In genomic region chr2:108199726-108200125, GRCh38 we compare ENCODE assay signal across 1 cellular context.
TF ChIP-seq lines count a peak whose summit lies in the region.

No MANE protein-coding gene starts in this region.

TF ChIP-seq in IMR-90, 13 proteins besides CTCF, POLR2A, EP300 and RAD21 (continued from another document):
- TF ChIP-seq, protein P1, sequence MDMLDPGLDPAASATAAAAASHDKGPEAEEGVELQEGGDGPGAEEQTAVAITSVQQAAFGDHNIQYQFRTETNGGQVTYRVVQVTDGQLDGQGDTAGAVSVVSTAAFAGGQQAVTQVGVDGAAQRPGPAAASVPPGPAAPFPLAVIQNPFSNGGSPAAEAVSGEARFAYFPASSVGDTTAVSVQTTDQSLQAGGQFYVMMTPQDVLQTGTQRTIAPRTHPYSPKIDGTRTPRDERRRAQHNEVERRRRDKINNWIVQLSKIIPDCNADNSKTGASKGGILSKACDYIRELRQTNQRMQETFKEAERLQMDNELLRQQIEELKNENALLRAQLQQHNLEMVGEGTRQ (IDR thresholded peaks at IDR 0.05; ENCODE audit: low read depth, low read length) = no peak
- TF ChIP-seq MAZ (IDR thresholded peaks at IDR 0.05; ENCODE audit: borderline replicate concordance, low read depth, low read length) (no peak), RCOR1 (IDR thresholded peaks at IDR 0.05; ENCODE audit: insufficient replicate concordance, low read length) (no peak), RFX5 (IDR thresholded peaks at IDR 0.05; ENCODE audit: low read depth, low read length) (no peak), MXI1 (IDR thresholded peaks at IDR 0.05; ENCODE audit: borderline replicate concordance, low read depth, low read length) (no peak), CHD1 (IDR thresholded peaks at IDR 0.05; ENCODE audit: low read depth, low read length) (no peak), ELK1 (IDR thresholded peaks at IDR 0.05; ENCODE audit: borderline replicate concordance, low read depth, low read length) (no peak)
